In the genomic region with DNA sequence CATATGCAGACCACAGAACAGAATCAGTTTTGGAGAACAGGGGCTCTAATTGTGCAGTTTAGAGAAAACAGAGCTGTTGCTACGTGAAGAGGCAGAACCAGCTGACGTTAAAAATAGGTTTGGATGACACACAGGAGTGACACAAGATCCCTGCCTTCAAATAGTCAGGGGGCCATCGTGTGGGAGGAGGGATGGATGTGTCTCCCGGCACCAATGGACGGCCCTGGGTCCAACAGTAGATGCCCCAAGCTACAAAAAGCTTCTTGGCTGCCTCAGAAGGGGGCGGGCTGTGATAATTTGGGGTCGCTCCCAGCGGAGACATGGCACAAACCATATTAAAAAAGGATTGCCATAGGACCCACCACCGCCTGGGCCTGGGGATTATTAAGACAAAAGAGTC, we compare ENCODE assay signal across 10 cellular contexts.
DNase-seq lines count a peak whose midpoint lies in the region; ATAC-seq, FAIRE-seq and TF ChIP-seq lines count a peak whose summit lies in the region.
"Had no signal": no experiment of that assay in that cellular context is flagged by ENCODE, and none has a peak within 500 bp of the region (broad histone marks: within the 10 kb centered on the region; RNA-seq: fewer than 3 reads in every experiment).

No MANE protein-coding gene starts in this region.

- intact Hi-C loops in kidney (cut with DNase I): no loop called here

- TF ChIP-seq CTCF in kidney (IDR thresholded peaks at IDR 0.05; ENCODE audit: borderline replicate concordance, extremely low read depth, insufficient read depth): no peak

- H3K27ac Mint-ChIP-seq in activated naive CD8-positive, alpha-beta T cell treated with anti-CD3 and anti-CD28 coated beads, Interleukin-2, amount 50 U/mL, for 24 hours: peak overlapping the region; percentile 96

- no peaks in the 10 kb centered on the region for H3K27me3 Mint-ChIP-seq in activated naive CD8-positive, alpha-beta T cell treated with anti-CD3 and anti-CD28 coated beads, Interleukin-2, amount 50 U/mL, for 24 hours

- H3K27ac ChIP-seq in kidney (ENCODE audit: low read depth in 2 of 2, low read length in 2 of 2) (peak overlapping the region; percentile 79 to 82), substantia nigra (ENCODE audit: low read depth, low read length, poor library complexity, severe bottlenecking) (peak overlapping the region; percentile 64)
- H3K27ac ChIP-seq: epithelial cell of prostate had no signal

- no peak for ATAC-seq in activated naive CD8-positive, alpha-beta T cell treated with anti-CD3 and anti-CD28 coated beads, Interleukin-2, amount 50 U/mL, for 24 hours

- DNase-seq in NCI-H2171 treated with DMSO at 0.1 percent for 48 hours (lab: John Stamatoyannopoulos, UW) (peak; percentile 73), NCI-H2171 (lab: John Stamatoyannopoulos, UW) (no peak), kidney (peak; percentile 66), substantia nigra (lab: John Stamatoyannopoulos, UW) (peak in 1 of 49 donors; percentile 28), NCI-H1105 treated with DMSO at 0.1 percent for 48 hours (lab: John Stamatoyannopoulos, UW) (no peak), NCI-H446 treated with DMSO at 0.1 percent for 48 hours (lab: John Stamatoyannopoulos, UW) (no peak)
- no peak for DNase-seq in activated naive CD8-positive, alpha-beta T cell treated with anti-CD3 and anti-CD28 coated beads, Interleukin-2, amount 50 U/mL, for 24 hours
- no peak for DNase-seq in NK-92 treated with Interleukin-12 subunit alpha and Interleukin-12 subunit beta, amount 100 ng/mL, for 24 hours (lab: John Stamatoyannopoulos, UW)

- H3K4me3 ChIP-seq in kidney (ENCODE audit: low read length in 2 of 2): no peak overlapping the region

- H3K9ac ChIP-seq in kidney (ENCODE audit: low read length in 2 of 2): peak overlapping the region in 1 of 2 donors; percentile 20

- peaks cover 85% of the 10 kb centered on the region for H3K4me1 Mint-ChIP-seq in activated naive CD8-positive, alpha-beta T cell treated with anti-CD3 and anti-CD28 coated beads, Interleukin-2, amount 50 U/mL, for 24 hours

- no peaks in the 10 kb centered on the region for H3K9me3 Mint-ChIP-seq in activated naive CD8-positive, alpha-beta T cell treated with anti-CD3 and anti-CD28 coated beads, Interleukin-2, amount 50 U/mL, for 24 hours

- no peaks in the 10 kb centered on the region for H3K36me3 ChIP-seq in kidney (ENCODE audit: control insufficient read depth in 1 of 2, insufficient read depth in 2 of 2, low read length in 2 of 2)

- H3K9me3 ChIP-seq in kidney (ENCODE audit: control insufficient read depth in 1 of 2, low read length in 2 of 2): no peaks in the 10 kb centered on the region

- peaks cover 44 to 50% of the 10 kb centered on the region in 2 donors for H3K4me1 ChIP-seq in kidney (ENCODE audit: control insufficient read depth in 1 of 2, insufficient read depth in 1 of 2, low read depth in 1 of 2, low read length in 2 of 2)

- peak overlapping the region; percentile 72 for H3K4me3 Mint-ChIP-seq in activated naive CD8-positive, alpha-beta T cell treated with anti-CD3 and anti-CD28 coated beads, Interleukin-2, amount 50 U/mL, for 24 hours

- no peak for FAIRE-seq in kidney (lab: Jason Lieb, UNC)
- FAIRE-seq: A204.1 had no signal

- peaks cover 1% of the 10 kb centered on the region for H3K36me3 Mint-ChIP-seq in activated naive CD8-positive, alpha-beta T cell treated with anti-CD3 and anti-CD28 coated beads, Interleukin-2, amount 50 U/mL, for 24 hours (ENCODE audit: low read depth)

Comparison
In these comparisons a context has a peak if more than half of its experiments do, and no peak if none do; other contexts are left out.
1. DNase-seq: peak in NCI-H2171 treated with DMSO at 0.1 percent for 48 hours (single experiment) and kidney (single experiment); none in NCI-H2171 (single experiment), activated naive CD8-positive, alpha-beta T cell treated with anti-CD3 and anti-CD28 coated beads, Interleukin-2, amount 50 U/mL, for 24 hours (single experiment), NK-92 treated with Interleukin-12 subunit alpha and Interleukin-12 subunit beta, amount 100 ng/mL, for 24 hours (single experiment), NCI-H1105 treated with DMSO at 0.1 percent for 48 hours (single experiment) and NCI-H446 treated with DMSO at 0.1 percent for 48 hours (single experiment).